13 cellular contexts compared by ENCODE assay signal in the genomic region with DNA sequence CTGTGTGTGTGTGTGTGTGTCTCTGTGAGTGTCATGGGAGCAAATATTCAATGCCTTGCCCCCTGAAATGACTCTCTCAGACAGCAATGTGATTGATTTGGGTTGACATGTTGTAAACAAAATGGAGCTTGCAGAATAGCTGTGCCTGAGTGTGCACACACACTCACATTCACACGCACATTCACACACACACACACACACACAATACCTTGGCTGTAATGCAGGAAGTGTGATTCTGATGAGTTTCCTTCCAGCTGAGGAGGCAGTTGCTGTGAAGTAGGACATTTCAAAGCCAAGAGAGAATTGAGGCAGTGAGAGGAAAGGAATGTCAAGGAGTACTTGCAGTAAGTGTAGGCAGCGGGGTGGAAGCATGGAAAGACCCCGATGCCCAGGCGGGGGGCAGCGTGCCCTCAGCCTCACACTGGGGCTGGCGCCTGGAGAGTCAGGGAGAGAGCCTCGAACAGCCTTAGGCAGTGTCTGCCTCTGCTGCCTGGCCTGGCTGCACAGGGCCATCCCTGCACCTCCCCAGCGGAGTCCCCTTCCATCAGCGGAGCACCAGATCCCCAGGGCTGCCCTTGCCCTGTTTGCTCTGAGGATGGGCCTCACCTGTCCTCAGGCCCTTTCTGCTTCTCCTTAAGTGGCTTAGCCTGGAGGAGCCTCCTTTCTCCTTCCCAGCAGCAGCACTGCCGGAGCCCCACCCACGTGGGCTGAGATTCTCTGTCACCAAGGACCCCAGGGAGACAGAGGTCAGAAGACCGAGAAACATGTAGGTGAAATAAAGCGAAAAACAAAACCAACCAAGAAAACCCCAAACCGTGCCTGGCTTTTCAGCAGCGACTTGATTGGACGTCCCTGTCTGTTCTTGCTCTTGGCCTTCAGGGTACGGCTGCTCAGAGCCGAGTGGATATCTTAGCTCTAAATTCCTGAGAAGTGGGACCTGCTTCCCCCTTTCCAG. TPM values are rescaled to one million over a fixed set of nuclear protein-coding genes. Genes with fewer than 3 reads are reported as not detected.
DNase-seq lines count a peak whose midpoint lies in the region; ATAC-seq and TF ChIP-seq lines count a peak whose summit lies in the region.
"Had no signal": no experiment of that assay in that cellular context is flagged by ENCODE, and none has a peak within 500 bp of the region (broad histone marks: within the 10 kb centered on the region; RNA-seq: fewer than 3 reads in every experiment).

No MANE protein-coding gene starts in this region.

- no peaks in the 10 kb centered on the region for H3K9me3 Mint-ChIP-seq in endothelial cell (ENCODE audit: unreplicated experiment)
- no peaks in the 10 kb centered on the region for H3K9me3 Mint-ChIP-seq in T-cell

- peak; percentile 90 for ATAC-seq in GM18517 (IDR thresholded peaks at IDR 0.05; ENCODE audit: unreplicated experiment)
- peak; percentile 68 for ATAC-seq in GM21447 (IDR thresholded peaks at IDR 0.05; ENCODE audit: unreplicated experiment)
- ATAC-seq in HG03108 (IDR thresholded peaks at IDR 0.05; ENCODE audit: unreplicated experiment) = peak; percentile 71
- ATAC-seq in T-cell (replicated peaks in 1 of 4) = no peak
- ATAC-seq: activated CD8-positive, alpha-beta memory T cell treated with anti-CD3 and anti-CD28 coated beads, Interleukin-2, amount 10 ng/mL, durations not matched to agents 7 days and 5 days had no signal

- H3K9me3 ChIP-seq in breast epithelium = no peaks in the 10 kb centered on the region
- H3K9me3 ChIP-seq: Caco-2, HAP-1 had no signal

- DNase-seq in endothelial cell (ENCODE audit: low spot score) (no peak), amygdala (lab: John Stamatoyannopoulos, UW) (no peak), T-cell (no peak), breast epithelium (ENCODE audit: low spot score in 2 of 2) (no peak), NCI-H2227 (lab: John Stamatoyannopoulos, UW; ENCODE audit: unreplicated experiment) (no peak)
- DNase-seq: activated CD8-positive, alpha-beta memory T cell treated with anti-CD3 and anti-CD28 coated beads, Interleukin-2, amount 10 ng/mL, durations not matched to agents 7 days and 5 days; Caco-2 had no signal

- H3K4me1 Mint-ChIP-seq in endothelial cell (ENCODE audit: unreplicated experiment) (peaks cover 21% of the 10 kb centered on the region), T-cell (no peaks in the 10 kb centered on the region)

- intact Hi-C loops in breast epithelium (cut with DNase I; ENCODE audit: low total_unique reads) = no loop called here

- no peak overlapping the region for H3K4me3 ChIP-seq in breast epithelium
- H3K4me3 ChIP-seq: HAP-1, SK-N-MC had no signal

- CTCF ChIA-PET in T-cell (lab: Charles Lee) = no interaction called here

- TF ChIP-seq CTCF in endothelial cell (IDR thresholded peaks at IDR 0.05; ENCODE audit: unreplicated experiment) (no peak), breast epithelium (IDR thresholded peaks at IDR 0.05) (no peak)

- no peaks in the 10 kb centered on the region for H3K4me1 ChIP-seq in breast epithelium
- H3K4me1 ChIP-seq: Caco-2, HAP-1 had no signal

- TF ChIP-seq POLR2A in breast epithelium (IDR thresholded peaks at IDR 0.05) = no peak

- POLR2A ChIA-PET in T-cell (lab: Charles Lee) = no interaction called here

- peak overlapping the region; percentile 54 for H3K27ac Mint-ChIP-seq in endothelial cell (ENCODE audit: unreplicated experiment)
- no peak overlapping the region for H3K27ac Mint-ChIP-seq in T-cell
- H3K27ac Mint-ChIP-seq: activated CD8-positive, alpha-beta memory T cell treated with anti-CD3 and anti-CD28 coated beads, Interleukin-2, amount 10 ng/mL, durations not matched to agents 7 days and 5 days had no signal

- H3K36me3 Mint-ChIP-seq in endothelial cell (ENCODE audit: low read depth, unreplicated experiment) = peaks cover 7% of the 10 kb centered on the region
- H3K36me3 Mint-ChIP-seq in T-cell = no peaks in the 10 kb centered on the region
- H3K36me3 Mint-ChIP-seq: activated CD8-positive, alpha-beta memory T cell treated with anti-CD3 and anti-CD28 coated beads, Interleukin-2, amount 10 ng/mL, durations not matched to agents 7 days and 5 days had no signal

- H3K36me3 ChIP-seq in breast epithelium = no peaks in the 10 kb centered on the region

- H3K27ac ChIP-seq in breast epithelium = no peak overlapping the region
- H3K27ac ChIP-seq: SK-N-MC had no signal

- H3K4me3 Mint-ChIP-seq in endothelial cell (ENCODE audit: unreplicated experiment) (peak overlapping the region; percentile 3), T-cell (no peak overlapping the region)
- H3K4me3 Mint-ChIP-seq: activated CD8-positive, alpha-beta memory T cell treated with anti-CD3 and anti-CD28 coated beads, Interleukin-2, amount 10 ng/mL, durations not matched to agents 7 days and 5 days had no signal

- no peaks in the 10 kb centered on the region for H3K27me3 ChIP-seq in breast epithelium

- H3K27me3 Mint-ChIP-seq in endothelial cell (ENCODE audit: unreplicated experiment) = peaks cover 7% of the 10 kb centered on the region
- peaks cover 12 to 27% of the 10 kb centered on the region in 2 donors for H3K27me3 Mint-ChIP-seq in T-cell

RNA-seq across cellular contexts. Expression of a gene that starts 9.2 kb away (rescaled TPM):
- 8.3 TPM for total RNA-seq in endothelial cell (ENCODE audit: unreplicated experiment)
- under 1 TPM in 4 of 5 donors, not detected in 1; 0.47 to 0.85 (median 0.53) TPM for total RNA-seq in T-cell
- total RNA-seq in breast epithelium = 1 to 10 TPM; 2.3 to 4.0 (median 2.9) TPM
- total RNA-seq: bronchial epithelial cell had no signal

RNA-seq across cellular contexts. Expression of a gene that starts 56.1 kb away (rescaled TPM):
- total RNA-seq in endothelial cell (ENCODE audit: unreplicated experiment) = 32.4 TPM
- 10 to 100 TPM; 58.2 to 73.8 (median 67.1) TPM for total RNA-seq in T-cell
- total RNA-seq in breast epithelium = 10 to 100 TPM; 60.5 to 84.0 (median 72.4) TPM

Comparison
In these comparisons a context has a peak if more than half of its experiments do, and no peak if none do; other contexts are left out.
1. ATAC-seq: peak in GM18517 (single experiment), GM21447 (single experiment) and HG03108 (single experiment); none in T-cell (0 of 4).